Comparison of ENCODE assay signal across 10 cellular contexts in the genomic region with DNA sequence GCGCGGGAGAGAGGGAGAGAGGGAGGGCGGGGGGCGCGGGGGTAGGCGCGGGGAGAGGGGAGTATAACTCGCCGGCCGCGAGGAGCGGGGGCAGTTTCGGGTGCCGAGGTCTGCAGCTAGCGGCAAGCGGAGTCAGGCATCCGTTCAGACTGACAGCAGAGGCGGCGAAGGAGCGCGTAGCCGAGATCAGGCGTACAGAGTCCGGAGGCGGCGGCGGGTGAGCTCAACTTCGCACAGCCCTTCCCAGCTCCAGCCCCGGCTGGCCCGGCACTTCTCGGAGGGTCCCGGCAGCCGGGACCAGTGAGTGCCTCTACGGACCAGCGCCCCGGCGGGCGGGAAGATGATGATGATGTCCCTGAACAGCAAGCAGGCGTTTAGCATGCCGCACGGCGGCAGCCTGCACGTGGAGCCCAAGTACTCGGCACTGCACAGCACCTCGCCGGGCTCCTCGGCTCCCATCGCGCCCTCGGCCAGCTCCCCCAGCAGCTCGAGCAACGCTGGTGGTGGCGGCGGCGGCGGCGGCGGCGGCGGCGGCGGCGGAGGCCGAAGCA. TPM values are rescaled to one million over a fixed set of nuclear protein-coding genes. Genes with fewer than 3 reads are reported as not detected.
DNase-seq lines count a peak whose midpoint lies in the region; ATAC-seq and TF ChIP-seq lines count a peak whose summit lies in the region.
"Had no signal": no experiment of that assay in that cellular context is flagged by ENCODE, and none has a peak within 500 bp of the region (broad histone marks: within the 10 kb centered on the region; RNA-seq: fewer than 3 reads in every experiment).

POU4F2 (plus strand) TSS at position 93 of the 551 bp plus-strand sequence; CDS start at position 341, 248 bp downstream.

- H3K4me1 ChIP-seq in breast epithelium: no peaks in the 10 kb centered on the region
- peaks cover 5% of the 10 kb centered on the region for H3K4me1 ChIP-seq in testis

- peaks cover 7% of the 10 kb centered on the region for H3K9me3 Mint-ChIP-seq in MCF 10A (ENCODE audit: unreplicated experiment)

- ATAC-seq in HG02623 (IDR thresholded peaks at IDR 0.05; ENCODE audit: unreplicated experiment) (no peak), GM19397 (IDR thresholded peaks at IDR 0.05; ENCODE audit: unreplicated experiment) (no peak), GM21526 (IDR thresholded peaks at IDR 0.05; ENCODE audit: low FRiP score, unreplicated experiment) (no peak)

- TF ChIP-seq POLR2A in breast epithelium (IDR thresholded peaks at IDR 0.05): no peak
- TF ChIP-seq POLR2A in testis (IDR thresholded peaks at IDR 0.05): no peak

- POLR2A ChIA-PET in MCF 10A (lab: Yijun Ruan, JAX): no interaction called here

- peaks cover 58% of the 10 kb centered on the region for H3K27me3 Mint-ChIP-seq in MCF 10A (ENCODE audit: insufficient read depth, unreplicated experiment)

- no TSS peak for BruUV-seq in MCF 10A (replicated peaks; lab: Mats Ljungman, UMichigan)

- DNase-seq in breast epithelium (ENCODE audit: low spot score in 2 of 2) (no peak), MCF 10A (ENCODE audit: unreplicated experiment) (no peak), iPS-NIHi11 (ENCODE audit: low spot score) (peak; percentile 70), testis (peak; percentile 23)
- DNase-seq in activated CD8-positive, alpha-beta memory T cell treated with anti-CD3 and anti-CD28 coated beads, Interleukin-2, amount 50 U/mL, for 48 hours: peak; percentile 63
- DNase-seq: Kasumi-1 had no signal

- H3K9me3 ChIP-seq in breast epithelium (no peaks in the 10 kb centered on the region), testis (no peaks in the 10 kb centered on the region)

- H3K27ac Mint-ChIP-seq in MCF 10A (ENCODE audit: low read depth, unreplicated experiment): no peak within 1 kb of the TSS

- no peak within 1 kb of the TSS for H3K27ac ChIP-seq in breast epithelium
- no peak within 1 kb of the TSS for H3K27ac ChIP-seq in testis

- H3K36me3 ChIP-seq in breast epithelium (no peaks in the 10 kb centered on the region), testis (ENCODE audit: low read depth, missing control alignments) (no peaks in the 10 kb centered on the region)

- H3K36me3 Mint-ChIP-seq in MCF 10A (ENCODE audit: insufficient read depth, unreplicated experiment): no peaks in the 10 kb centered on the region

- CTCF ChIA-PET in MCF 10A (lab: Yijun Ruan, JAX): no interaction called here

- H3K27me3 ChIP-seq in breast epithelium (peaks cover 20 to 96% of the 10 kb centered on the region in 2 donors), testis (peaks cover 5% of the 10 kb centered on the region)

- 1 to 5% methylated on average over 12 to 58 of the region's 64 CpGs for WGBS in testis, 2 donors

- no peak for TF ChIP-seq CTCF in breast epithelium (IDR thresholded peaks at IDR 0.05)
- TF ChIP-seq CTCF in MCF 10A (IDR thresholded peaks at IDR 0.05; ENCODE audit: unreplicated experiment): no peak
- TF ChIP-seq CTCF in testis (IDR thresholded peaks at IDR 0.05): no peak

- peaks cover 5% of the 10 kb centered on the region for H3K4me1 Mint-ChIP-seq in MCF 10A (ENCODE audit: insufficient read depth, unreplicated experiment)

- intact Hi-C loops in breast epithelium (cut with DNase I; ENCODE audit: low total_unique reads): no loop called here
- intact Hi-C loops in MCF 10A (cut with micrococcal nuclease): loop anchor here (10.0 kb wide), 1 partner anchor 114 kb away; the partner anchor contains the start of gene SLC10A7
- intact Hi-C loops in testis (cut with DNase I; ENCODE audit: low total_unique reads): no loop called here

- H3K4me3 ChIP-seq in breast epithelium: peak within 1 kb of the TSS in 2 of 3 donors; percentile 9 to 55
- H3K4me3 ChIP-seq in testis: peak within 1 kb of the TSS; percentile 31 to 35

- H3K4me3 Mint-ChIP-seq in MCF 10A (ENCODE audit: unreplicated experiment): no peak within 1 kb of the TSS

RNA-seq across cellular contexts. Expression of gene POU4F2, which starts in this region (rescaled TPM):
- total RNA-seq in breast epithelium: not detected
- not detected in 2 replicates for total RNA-seq in MCF 10A (2022)
- 1 to 10 TPM in 1 of 2 donors, under 1 TPM in 1; 0.93 to 1.9 TPM for total RNA-seq in testis
- polyA plus RNA-seq in testis (ENCODE audit: insufficient read depth, low read depth, low replicate concordance): 3.1 TPM
- polyA plus RNA-seq: adipose tissue had no signal

Comparison
In these comparisons a context has a peak if more than half of its experiments do, and no peak if none do; other contexts are left out.
1. DNase-seq: peak in activated CD8-positive, alpha-beta memory T cell treated with anti-CD3 and anti-CD28 coated beads, Interleukin-2, amount 50 U/mL, for 48 hours (single experiment), iPS-NIHi11 (single experiment) and testis (single experiment); none in breast epithelium (0 of 2) and MCF 10A (single experiment).